Comparison of ENCODE assay signal across 19 cellular contexts in the genomic region with DNA sequence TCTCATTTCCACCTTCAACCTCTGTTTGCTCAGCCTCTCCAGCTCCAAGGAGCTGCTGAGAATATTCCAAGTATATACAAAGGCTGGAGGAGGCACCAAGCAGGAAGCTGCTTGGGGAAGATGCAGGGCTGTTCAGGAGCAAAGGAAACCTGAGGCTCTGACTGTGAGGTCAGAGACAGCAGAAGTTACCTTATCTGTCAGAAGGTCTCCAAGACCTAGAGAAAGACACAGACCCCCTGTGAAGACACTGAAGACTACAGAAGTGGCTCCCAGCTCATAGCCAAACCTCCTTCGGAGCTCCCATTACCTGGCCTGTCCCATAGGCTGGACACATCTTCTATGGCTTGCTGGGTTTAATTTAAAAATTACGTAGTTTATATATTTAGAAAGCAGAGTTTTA. TPM values are rescaled to one million over a fixed set of nuclear protein-coding genes. Genes with fewer than 3 reads are reported as not detected.
A peak's percentile ranks its signal among the peaks of the same experiment; 100 is the strongest.
DNase-seq lines count a peak whose midpoint lies in the region; ATAC-seq and TF ChIP-seq lines count a peak whose summit lies in the region.
"Had no signal": no experiment of that assay in that cellular context is flagged by ENCODE, and none has a peak within 500 bp of the region (broad histone marks: within the 10 kb centered on the region; RNA-seq: fewer than 3 reads in every experiment).

No MANE protein-coding gene starts in this region.

- 100% methylated on average over 1 of the region's 2 CpGs for WGBS in mesendoderm (ENCODE audit: extremely low coverage, insufficient coverage, low lambda C conversion rate)

- DNase-seq in MM.1S (no peak), mesendoderm (peak; percentile 63)
- DNase-seq in activated naive CD4-positive, alpha-beta T cell treated with anti-CD3 and anti-CD28 coated beads, Interleukin-2, amount 50 U/mL, for 72 hours (ENCODE audit: low spot score in 2 of 2) = no peak
- no peak for DNase-seq in stimulated activated naive CD4-positive, alpha-beta T cell (lab: John Stamatoyannopoulos, UW)
- DNase-seq: ACHN; BE2C; C1 segment of cervical spinal cord; CD4-positive, CD25-positive, alpha-beta regulatory T cell; CD8-positive, alpha-beta memory T cell; COR-L47; DMS 273 treated with DMSO at 0.1 percent for 48 hours; DMS79; GDM1; HCEC 1CT had no signal

- H3K9ac ChIP-seq in MM.1S (ENCODE audit: low read length) (no peak overlapping the region), mesendoderm (ENCODE audit: low read length) (no peak overlapping the region)

- H3F3A ChIP-seq in MM.1S (ENCODE audit: insufficient read depth, low read length) = no peaks in the 10 kb centered on the region

- no peak overlapping the region for H3K56ac ChIP-seq in mesendoderm (ENCODE audit: low read length)

- H2BK5ac ChIP-seq in mesendoderm (ENCODE audit: low read length) = no peak overlapping the region

- no peaks in the 10 kb centered on the region; the same call in 1 of the 2 replicates for H3K9me2 ChIP-seq in MM.1S (replicated peaks; ENCODE audit: insufficient read depth, low read length)

- H3K79me1 ChIP-seq in mesendoderm (ENCODE audit: low read length) = no peaks in the 10 kb centered on the region

- no peak overlapping the region for H4K5ac ChIP-seq in mesendoderm (ENCODE audit: low read length)

- H3K23ac ChIP-seq in mesendoderm (ENCODE audit: low read length) = no peak overlapping the region

- H2AFZ ChIP-seq in MM.1S (ENCODE audit: low read length) = 0 out of 2 replicates have a peak overlapping the region, but pooled peaks have one; percentile 46
- H2AFZ ChIP-seq: GM23338 had no signal

- H3K4me1 ChIP-seq in MM.1S (ENCODE audit: low read length) (no peaks in the 10 kb centered on the region), mesendoderm (ENCODE audit: control insufficient read depth, low read depth, low read length) (peaks cover 10% of the 10 kb centered on the region)
- H3K4me1 ChIP-seq: BE2C had no signal

- H3K79me2 ChIP-seq in MM.1S (ENCODE audit: low read length) (no peaks in the 10 kb centered on the region), mesendoderm (ENCODE audit: control insufficient read depth, insufficient read depth, low read length) (no peaks in the 10 kb centered on the region)

- H3K4me3 ChIP-seq in MM.1S (ENCODE audit: low read length) (no peak overlapping the region), mesendoderm (ENCODE audit: low read length) (no peak overlapping the region)
- H3K4me3 ChIP-seq: GM23338 had no signal

- TF ChIP-seq CTCF in MM.1S (IDR thresholded peaks at IDR 0.05; ENCODE audit: low read length) = no peak

- no peak overlapping the region for H2BK120ac ChIP-seq in mesendoderm (ENCODE audit: low read depth, low read length)

- H3K27ac ChIP-seq in MM.1S (ENCODE audit: low read length) = no peak overlapping the region
- no peak overlapping the region for H3K27ac ChIP-seq in mesendoderm (ENCODE audit: low read depth, low read length)

- no peak overlapping the region for H3K4ac ChIP-seq in mesendoderm (ENCODE audit: low read depth, low read length)

- H2AK5ac ChIP-seq in mesendoderm (ENCODE audit: low read length) = no peak overlapping the region

- no peak overlapping the region for H4K8ac ChIP-seq in mesendoderm (ENCODE audit: low read depth, low read length)

- ATAC-seq in SK-N-SH treated with all-trans-retinoic acid at 6 μM for 48 hours (peak; percentile 33; the same call in 2 of the 3 replicates), HG02938 (IDR thresholded peaks at IDR 0.05; ENCODE audit: unreplicated experiment) (no peak)
- no peak for ATAC-seq in activated naive CD4-positive, alpha-beta T cell treated with anti-CD3 and anti-CD28 coated beads, Interleukin-2, amount 50 U/mL, for 72 hours
- ATAC-seq: GM23338, HepG2 had no signal

- H3K4me2 ChIP-seq in MM.1S (ENCODE audit: low read depth, low read length) (no peak overlapping the region), mesendoderm (ENCODE audit: low read length) (no peak overlapping the region)
- H3K4me2 ChIP-seq: GM23338 had no signal

- H3K36me3 ChIP-seq in MM.1S (replicated peaks; ENCODE audit: insufficient read depth, low read length) (no peaks in the 10 kb centered on the region), mesendoderm (ENCODE audit: control insufficient read depth, insufficient read depth, low read length) (no peaks in the 10 kb centered on the region)
- H3K36me3 ChIP-seq: BE2C had no signal

- no peak overlapping the region for H2BK15ac ChIP-seq in mesendoderm (replicated peaks; ENCODE audit: low read depth)

- no peak overlapping the region for H3K27ac Mint-ChIP-seq in activated naive CD4-positive, alpha-beta T cell treated with anti-CD3 and anti-CD28 coated beads, Interleukin-2, amount 50 U/mL, for 72 hours
- H3K27ac Mint-ChIP-seq: GM23338 had no signal

- H4K20me1 ChIP-seq in MM.1S (ENCODE audit: insufficient read depth, low read length) = no peaks in the 10 kb centered on the region

- no peaks in the 10 kb centered on the region for H3K27me3 ChIP-seq in MM.1S (replicated peaks; ENCODE audit: insufficient read depth, low read length)
- no peaks in the 10 kb centered on the region for H3K27me3 ChIP-seq in mesendoderm (ENCODE audit: insufficient read depth, low read length, poor library complexity)
- H3K27me3 ChIP-seq: BE2C had no signal

- H3K9me3 Mint-ChIP-seq in activated naive CD4-positive, alpha-beta T cell treated with anti-CD3 and anti-CD28 coated beads, Interleukin-2, amount 50 U/mL, for 72 hours = no peaks in the 10 kb centered on the region
- H3K9me3 Mint-ChIP-seq: CD4-positive, CD25-positive, alpha-beta regulatory T cell; CD8-positive, alpha-beta memory T cell; GM23338 had no signal

- H3K36me3 Mint-ChIP-seq in activated naive CD4-positive, alpha-beta T cell treated with anti-CD3 and anti-CD28 coated beads, Interleukin-2, amount 50 U/mL, for 72 hours = no peaks in the 10 kb centered on the region
- H3K36me3 Mint-ChIP-seq: CD4-positive, CD25-positive, alpha-beta regulatory T cell had no signal

- H3K18ac ChIP-seq in mesendoderm (ENCODE audit: low read length) = no peak overlapping the region

- H3K9me3 ChIP-seq in MM.1S (replicated peaks; ENCODE audit: insufficient read depth, low read length) = no peaks in the 10 kb centered on the region
- H3K9me3 ChIP-seq: BE2C had no signal

TF ChIP-seq in SK-N-SH treated with all-trans-retinoic acid at 6 μM for 48 hours, 23 proteins besides CTCF, POLR2A, EP300 and RAD21 (continues in another document):
- TF ChIP-seq, protein P1, sequence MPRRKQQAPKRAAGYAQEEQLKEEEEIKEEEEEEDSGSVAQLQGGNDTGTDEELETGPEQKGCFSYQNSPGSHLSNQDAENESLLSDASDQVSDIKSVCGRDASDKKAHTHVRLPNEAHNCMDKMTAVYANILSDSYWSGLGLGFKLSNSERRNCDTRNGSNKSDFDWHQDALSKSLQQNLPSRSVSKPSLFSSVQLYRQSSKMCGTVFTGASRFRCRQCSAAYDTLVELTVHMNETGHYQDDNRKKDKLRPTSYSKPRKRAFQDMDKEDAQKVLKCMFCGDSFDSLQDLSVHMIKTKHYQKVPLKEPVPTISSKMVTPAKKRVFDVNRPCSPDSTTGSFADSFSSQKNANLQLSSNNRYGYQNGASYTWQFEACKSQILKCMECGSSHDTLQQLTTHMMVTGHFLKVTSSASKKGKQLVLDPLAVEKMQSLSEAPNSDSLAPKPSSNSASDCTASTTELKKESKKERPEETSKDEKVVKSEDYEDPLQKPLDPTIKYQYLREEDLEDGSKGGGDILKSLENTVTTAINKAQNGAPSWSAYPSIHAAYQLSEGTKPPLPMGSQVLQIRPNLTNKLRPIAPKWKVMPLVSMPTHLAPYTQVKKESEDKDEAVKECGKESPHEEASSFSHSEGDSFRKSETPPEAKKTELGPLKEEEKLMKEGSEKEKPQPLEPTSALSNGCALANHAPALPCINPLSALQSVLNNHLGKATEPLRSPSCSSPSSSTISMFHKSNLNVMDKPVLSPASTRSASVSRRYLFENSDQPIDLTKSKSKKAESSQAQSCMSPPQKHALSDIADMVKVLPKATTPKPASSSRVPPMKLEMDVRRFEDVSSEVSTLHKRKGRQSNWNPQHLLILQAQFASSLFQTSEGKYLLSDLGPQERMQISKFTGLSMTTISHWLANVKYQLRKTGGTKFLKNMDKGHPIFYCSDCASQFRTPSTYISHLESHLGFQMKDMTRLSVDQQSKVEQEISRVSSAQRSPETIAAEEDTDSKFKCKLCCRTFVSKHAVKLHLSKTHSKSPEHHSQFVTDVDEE (CRISPR knock-in tag; IDR thresholded peaks at IDR 0.05) = no peak
- no peak for TF ChIP-seq PPARA (CRISPR knock-in tag; IDR thresholded peaks at IDR 0.05; ENCODE audit: borderline replicate concordance)
- TF ChIP-seq, protein P2, sequence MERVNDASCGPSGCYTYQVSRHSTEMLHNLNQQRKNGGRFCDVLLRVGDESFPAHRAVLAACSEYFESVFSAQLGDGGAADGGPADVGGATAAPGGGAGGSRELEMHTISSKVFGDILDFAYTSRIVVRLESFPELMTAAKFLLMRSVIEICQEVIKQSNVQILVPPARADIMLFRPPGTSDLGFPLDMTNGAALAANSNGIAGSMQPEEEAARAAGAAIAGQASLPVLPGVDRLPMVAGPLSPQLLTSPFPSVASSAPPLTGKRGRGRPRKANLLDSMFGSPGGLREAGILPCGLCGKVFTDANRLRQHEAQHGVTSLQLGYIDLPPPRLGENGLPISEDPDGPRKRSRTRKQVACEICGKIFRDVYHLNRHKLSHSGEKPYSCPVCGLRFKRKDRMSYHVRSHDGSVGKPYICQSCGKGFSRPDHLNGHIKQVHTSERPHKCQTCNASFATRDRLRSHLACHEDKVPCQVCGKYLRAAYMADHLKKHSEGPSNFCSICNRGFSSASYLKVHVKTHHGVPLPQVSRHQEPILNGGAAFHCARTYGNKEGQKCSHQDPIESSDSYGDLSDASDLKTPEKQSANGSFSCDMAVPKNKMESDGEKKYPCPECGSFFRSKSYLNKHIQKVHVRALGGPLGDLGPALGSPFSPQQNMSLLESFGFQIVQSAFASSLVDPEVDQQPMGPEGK (CRISPR knock-in tag; IDR thresholded peaks at IDR 0.05; ENCODE audit: borderline replicate concordance) = no peak
- no peak for TF ChIP-seq TCF4 (CRISPR knock-in tag; IDR thresholded peaks at IDR 0.05; ENCODE audit: borderline replicate concordance)
- no peak for TF ChIP-seq ISL1 (CRISPR knock-in tag; IDR thresholded peaks at IDR 0.05)

RNA-seq across cellular contexts. Expression of a gene that starts 53.2 kb away (rescaled TPM):
- polyA plus RNA-seq in mesendoderm (2013, experiment 1 of 2) = 0.06 TPM
- polyA plus RNA-seq in mesendoderm (2013, experiment 2 of 2) = 0.07 TPM
- under 1 TPM; 0.05 to 0.14 TPM for total RNA-seq in activated naive CD4-positive, alpha-beta T cell treated with anti-CD3 and anti-CD28 coated beads, Interleukin-2, amount 50 U/mL, for 72 hours
- total RNA-seq: A172, HepG2 had no signal
- polyA plus RNA-seq: GM23338 had no signal
